8 cellular contexts compared by ENCODE assay signal in the genomic region with DNA sequence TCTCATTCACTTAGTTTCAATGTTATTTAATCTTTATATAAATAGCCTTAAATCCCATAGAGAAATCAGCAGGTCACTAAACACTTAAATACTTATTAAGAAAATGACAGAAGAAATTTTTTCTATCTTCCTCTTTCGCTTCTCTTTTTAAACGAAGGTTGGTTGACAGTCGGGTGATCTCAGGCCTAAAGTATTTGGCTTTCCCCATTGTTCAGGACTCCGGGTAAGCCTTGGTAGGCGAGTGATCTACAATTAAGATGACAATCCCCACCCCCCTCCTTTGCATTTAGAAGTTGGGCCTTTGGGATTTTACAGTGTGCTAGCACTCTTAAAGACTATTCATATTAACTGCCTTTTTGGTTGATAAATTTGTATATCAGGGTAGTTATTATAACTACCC. TPM values are rescaled to one million over a fixed set of nuclear protein-coding genes. Genes with fewer than 3 reads are reported as not detected.
A peak's percentile ranks its signal among the peaks of the same experiment; 100 is the strongest.
DNase-seq lines count a peak whose midpoint lies in the region; ATAC-seq and TF ChIP-seq lines count a peak whose summit lies in the region.

No MANE protein-coding gene starts in this region.

- H3K9me3 ChIP-seq in BE2C, result no peaks in the 10 kb centered on the region

- peak; percentile 33 for DNase-seq in SKM-1 treated with dmso at 0.1 percent for 144 hours (lab: John Stamatoyannopoulos, UW; ENCODE audit: unreplicated experiment)
- peak; percentile 48 for DNase-seq in left kidney (ENCODE audit: low read depth, low spot score)
- DNase-seq in NCI-H2196 treated with DMSO at 0.1 percent for 48 hours (lab: John Stamatoyannopoulos, UW; ENCODE audit: unreplicated experiment), result no peak
- no peak for DNase-seq in BE2C
- no peak for DNase-seq in left lobe of liver (ENCODE audit: low spot score)

- H3K4me3 ChIP-seq in BE2C (ENCODE audit: low read depth, low read length), result no peak overlapping the region

- no peaks in the 10 kb centered on the region for H3K36me3 ChIP-seq in BE2C

- no peaks in the 10 kb centered on the region for H3K27me3 ChIP-seq in BE2C

- no peak for TF ChIP-seq CTCF in BE2C (IDR thresholded peaks at IDR 0.05; ENCODE audit: low read depth, low read length)

- H3K4me1 ChIP-seq in BE2C, result no peaks in the 10 kb centered on the region

- ATAC-seq in GM18502 (IDR thresholded peaks at IDR 0.05; ENCODE audit: poor library complexity, unreplicated experiment), result peak; percentile 96
- peak; percentile 81 for ATAC-seq in HG03064 (IDR thresholded peaks at IDR 0.05; ENCODE audit: low read depth, unreplicated experiment)
- ATAC-seq in GM21367 (IDR thresholded peaks at IDR 0.05; ENCODE audit: unreplicated experiment), result no peak
- ATAC-seq in left lobe of liver, result no peak

RNA-seq across cellular contexts. Expression of gene UTRN, which starts 19.7 kb away (rescaled TPM):
- polyA plus RNA-seq in BE2C (2012; ENCODE audit: insufficient read depth, insufficient read length, low read depth), result 35.0 TPM
- total RNA-seq in left lobe of liver, result 29.2 TPM

Comparison
In these comparisons a context has a peak if more than half of its experiments do, and no peak if none do; other contexts are left out.
1. ATAC-seq: peak in GM18502 (single experiment) and HG03064 (single experiment); none in GM21367 (single experiment) and left lobe of liver (single experiment).
2. DNase-seq: peak in SKM-1 treated with dmso at 0.1 percent for 144 hours (single experiment) and left kidney (single experiment); none in NCI-H2196 treated with DMSO at 0.1 percent for 48 hours (single experiment), BE2C (single experiment) and left lobe of liver (single experiment).